ENCODE assay signal across 1 cellular context in genomic region chr5:41406944-41407343, GRCh38.
A peak's percentile ranks its signal among the peaks of the same experiment; 100 is the strongest.
TF ChIP-seq lines count a peak whose summit lies in the region.

No MANE protein-coding gene starts in this region.

TF ChIP-seq in HepG2, 621 proteins besides CTCF, POLR2A, EP300 and RAD21 (continued from another document):
- TF ChIP-seq ZNF24 (IDR thresholded peaks at IDR 0.05) (no peak), LBX2 (CRISPR knock-in tag; IDR thresholded peaks at IDR 0.05; ENCODE audit: borderline replicate concordance) (no peak), ZNF780A (CRISPR knock-in tag; IDR thresholded peaks at IDR 0.05) (no peak), GLMP (CRISPR knock-in tag; IDR thresholded peaks at IDR 0.05; ENCODE audit: borderline replicate concordance) (no peak), CCDC6 (CRISPR knock-in tag; IDR thresholded peaks at IDR 0.05) (no peak), ZNF234 (CRISPR knock-in tag; conservative IDR thresholded peaks at IDR 0.05) (no peak), ZNF350 (CRISPR knock-in tag; IDR thresholded peaks at IDR 0.05; ENCODE audit: borderline replicate concordance, low read depth) (no peak), PHF8 (CRISPR knock-in tag; IDR thresholded peaks at IDR 0.05) (no peak), ZKSCAN1 (IDR thresholded peaks at IDR 0.05; ENCODE audit: low read length) (no peak), ZNF644 (CRISPR knock-in tag; IDR thresholded peaks at IDR 0.05; ENCODE audit: low read depth) (peak; percentile 82), GRHL1 (CRISPR knock-in tag; conservative IDR thresholded peaks at IDR 0.05) (no peak), DMAP1 (CRISPR knock-in tag; IDR thresholded peaks at IDR 0.05) (no peak), KLF9 (CRISPR knock-in tag; IDR thresholded peaks at IDR 0.05; ENCODE audit: low read depth) (no peak), NCOR1 (IDR thresholded peaks at IDR 0.05; ENCODE audit: borderline replicate concordance, low read length) (no peak), EZH2 (conservative IDR thresholded peaks at IDR 0.05; ENCODE audit: low read depth, low read length) (no peak), SMAD9 (CRISPR knock-in tag; IDR thresholded peaks at IDR 0.05) (no peak), PHB2 (IDR thresholded peaks at IDR 0.05; ENCODE audit: partially characterized antibody) (no peak), ZNF20 (CRISPR knock-in tag; IDR thresholded peaks at IDR 0.05) (no peak)
